ENCODE assay signal across 29 cellular contexts in genomic region chr1:177243773-177244172, GRCh38.
"Had no signal": no experiment of that assay in that cellular context is flagged by ENCODE, and none has a peak within 500 bp of the region (broad histone marks: within the 10 kb centered on the region; RNA-seq: fewer than 3 reads in every experiment).

No MANE protein-coding gene starts in this region.

- H3K36me3 ChIP-seq: stomach, suprapubic skin, thoracic aorta, thyroid gland, tibial artery, tibial nerve, transverse colon, upper lobe of left lung, upper lobe of right lung, uterus, vagina had no signal

- ATAC-seq: stimulated activated effector memory CD8-positive, alpha-beta T cell treated with anti-CD3 and anti-CD28 coated beads, Interleukin-12 subunit alpha, Interleukin-12 subunit beta, amount 100 ng/mL, for 72 hours; stimulated activated memory B cell treated with anti-CD40 and anti-IgM and Interleukin-4, amounts not matched to agents 10 μg/mL and 1 μg/mL and 100 μg/mL, for 72 hours; stimulated activated naive B cell treated with anti-CD40 and anti-IgM and Interleukin-4, amounts not matched to agents 10 μg/mL and 1 μg/mL and 100 μg/mL, for 72 hours; stimulated activated naive CD8-positive, alpha-beta T cell treated with anti-CD3 and anti-CD28 coated beads, Interleukin-15, amount 100 ng/mL, for 72 hours; stimulated activated naive CD8-positive, alpha-beta T cell treated with anti-CD3 and anti-CD28 coated beads, Interleukin-15, Interleukin-2, amounts not matched to agents 100 U/mL and 50 U/mL, for 24 hours; upper lobe of right lung had no signal

- DNase-seq: stimulated activated CD4-positive, alpha-beta T cell treated with anti-CD3 and anti-CD28 coated beads, Interleukin-2, amount 100 ng/mL, for 48 hours; stimulated activated CD4-positive, alpha-beta T cell treated with anti-CD3 and anti-CD28 coated beads, Interleukin-4, amount 100 ng/mL, for 1 hour; stimulated activated CD4-positive, alpha-beta T cell treated with anti-CD3 and anti-CD28 coated beads, Interleukin-4, amount 100 ng/mL, for 24 hours; stimulated activated CD4-positive, alpha-beta T cell treated with anti-CD3 and anti-CD28 coated beads, Interleukin-4, amount 100 ng/mL, for 4 hours; stimulated activated CD8-positive, alpha-beta memory T cell treated with anti-CD3 and anti-CD28 coated beads, Interleukin-4, amount 100 ng/mL, for 48 hours; stimulated activated naive B cell treated with anti-CD40 and anti-IgM and Interleukin-4, amounts not matched to agents 10 μg/mL and 1 μg/mL and 100 μg/mL, for 72 hours; stimulated activated naive CD4-positive, alpha-beta T cell; stimulated activated naive CD4-positive, alpha-beta T cell treated with Interleukin-2 at 50 U/mL for 16 hours; stimulated activated naive CD8-positive, alpha-beta T cell treated with anti-CD3 and anti-CD28 coated beads, Interleukin-15, amount 100 ng/mL, for 72 hours; stimulated activated naive CD8-positive, alpha-beta T cell treated with anti-CD3 and anti-CD28 coated beads, Interleukin-15, Interleukin-2, amounts not matched to agents 100 U/mL and 50 U/mL, for 24 hours; stomach; substantia nigra; testis; thyroid gland; tibial artery; transverse colon; trophoblast cell; upper lobe of left lung; upper lobe of right lung; uterus had no signal

- H3K4me3 Mint-ChIP-seq: stimulated activated effector memory CD8-positive, alpha-beta T cell treated with anti-CD3 and anti-CD28 coated beads, Interleukin-12 subunit alpha, Interleukin-12 subunit beta, amount 100 ng/mL, for 72 hours; stimulated activated memory B cell treated with anti-CD40 and anti-IgM and Interleukin-4, amounts not matched to agents 10 μg/mL and 1 μg/mL and 100 μg/mL, for 72 hours; stimulated activated naive B cell treated with anti-CD40 and anti-IgM and Interleukin-4, amounts not matched to agents 10 μg/mL and 1 μg/mL and 100 μg/mL, for 72 hours; stimulated activated naive CD8-positive, alpha-beta T cell treated with anti-CD3 and anti-CD28 coated beads, Interleukin-15, amount 100 ng/mL, for 72 hours; stimulated activated naive CD8-positive, alpha-beta T cell treated with anti-CD3 and anti-CD28 coated beads, Interleukin-15, Interleukin-2, amounts not matched to agents 100 ng/mL and 50 ng/mL, for 24 hours; type B pancreatic cell had no signal

- H3K36me3 Mint-ChIP-seq: stimulated activated effector memory CD8-positive, alpha-beta T cell treated with anti-CD3 and anti-CD28 coated beads, Interleukin-12 subunit alpha, Interleukin-12 subunit beta, amount 100 ng/mL, for 72 hours; stimulated activated memory B cell treated with anti-CD40 and anti-IgM and Interleukin-4, amounts not matched to agents 10 μg/mL and 1 μg/mL and 100 μg/mL, for 72 hours; stimulated activated naive B cell treated with anti-CD40 and anti-IgM and Interleukin-4, amounts not matched to agents 10 μg/mL and 1 μg/mL and 100 μg/mL, for 72 hours had no signal

- H3K27ac ChIP-seq: stomach, suprapubic skin, testis, thoracic aorta, thyroid gland, tibial artery, tibial nerve, transverse colon, upper lobe of left lung, upper lobe of right lung, uterus, vagina had no signal

- H3K4me3 ChIP-seq: stomach, suprapubic skin, testis, thoracic aorta, thyroid gland, tibial artery, tibial nerve, transverse colon, upper lobe of left lung, upper lobe of right lung, uterus, vagina had no signal

- H3K9me3 ChIP-seq: stomach, suprapubic skin, testis, thoracic aorta, thyroid gland, tibial artery, tibial nerve, transverse colon, upper lobe of left lung, upper lobe of right lung, uterus, vagina had no signal

- H3K4me1 ChIP-seq: suprapubic skin, testis, thyroid gland, upper lobe of left lung, uterus, vagina had no signal

- H3K27me3 ChIP-seq: stomach, suprapubic skin, testis, thyroid gland, tibial artery, tibial nerve, transverse colon, upper lobe of left lung, upper lobe of right lung, uterus, vagina had no signal

- FAIRE-seq: urothelium cell line had no signal

- H3K27ac Mint-ChIP-seq: stimulated activated effector memory CD8-positive, alpha-beta T cell treated with anti-CD3 and anti-CD28 coated beads, Interleukin-12 subunit alpha, Interleukin-12 subunit beta, amount 100 ng/mL, for 72 hours; stimulated activated memory B cell treated with anti-CD40 and anti-IgM and Interleukin-4, amounts not matched to agents 10 μg/mL and 1 μg/mL and 100 μg/mL, for 72 hours; stimulated activated naive B cell treated with anti-CD40 and anti-IgM and Interleukin-4, amounts not matched to agents 10 μg/mL and 1 μg/mL and 100 μg/mL, for 72 hours; stimulated activated naive CD8-positive, alpha-beta T cell treated with anti-CD3 and anti-CD28 coated beads, Interleukin-15, amount 100 ng/mL, for 72 hours; stimulated activated naive CD8-positive, alpha-beta T cell treated with anti-CD3 and anti-CD28 coated beads, Interleukin-15, Interleukin-2, amounts not matched to agents 100 ng/mL and 50 ng/mL, for 24 hours; type B pancreatic cell had no signal

- H3K4me1 Mint-ChIP-seq: stimulated activated effector memory CD8-positive, alpha-beta T cell treated with anti-CD3 and anti-CD28 coated beads, Interleukin-12 subunit alpha, Interleukin-12 subunit beta, amount 100 ng/mL, for 72 hours; stimulated activated memory B cell treated with anti-CD40 and anti-IgM and Interleukin-4, amounts not matched to agents 10 μg/mL and 1 μg/mL and 100 μg/mL, for 72 hours; stimulated activated naive B cell treated with anti-CD40 and anti-IgM and Interleukin-4, amounts not matched to agents 10 μg/mL and 1 μg/mL and 100 μg/mL, for 72 hours; stimulated activated naive CD8-positive, alpha-beta T cell treated with anti-CD3 and anti-CD28 coated beads, Interleukin-15, amount 100 ng/mL, for 72 hours had no signal

- H3K9me3 Mint-ChIP-seq: type B pancreatic cell had no signal

- H3K27me3 Mint-ChIP-seq: stimulated activated memory B cell treated with anti-CD40 and anti-IgM and Interleukin-4, amounts not matched to agents 10 μg/mL and 1 μg/mL and 100 μg/mL, for 72 hours; stimulated activated naive CD8-positive, alpha-beta T cell treated with anti-CD3 and anti-CD28 coated beads, Interleukin-15, amount 100 ng/mL, for 72 hours; type B pancreatic cell had no signal
